ENCODE assay signal across 20 cellular contexts in genomic region chr17:63816669-63817068, GRCh38. TPM values are rescaled to one million over a fixed set of nuclear protein-coding genes. Genes with fewer than 3 reads are reported as not detected.
DNase-seq lines count a peak whose midpoint lies in the region; ATAC-seq, FAIRE-seq and TF ChIP-seq lines count a peak whose summit lies in the region.
"Had no signal": no experiment of that assay in that cellular context is flagged by ENCODE, and none has a peak within 500 bp of the region (broad histone marks: within the 10 kb centered on the region; RNA-seq: fewer than 3 reads in every experiment).

No MANE protein-coding gene starts in this region.

- H3K27me3 Mint-ChIP-seq in activated naive CD4-positive, alpha-beta T cell treated with anti-CD3 and anti-CD28 coated beads, Interleukin-2, amount 10 ng/mL, durations not matched to agents 7 days and 5 days = no peaks in the 10 kb centered on the region
- peaks cover 6% of the 10 kb centered on the region; the same call in 1 of the 2 replicates for H3K27me3 Mint-ChIP-seq in HFFc6 (ENCODE audit: insufficient read depth)

- no peaks in the 10 kb centered on the region for H3K9me3 Mint-ChIP-seq in activated naive CD4-positive, alpha-beta T cell treated with anti-CD3 and anti-CD28 coated beads, Interleukin-2, amount 10 ng/mL, durations not matched to agents 7 days and 5 days
- H3K9me3 Mint-ChIP-seq in activated naive CD4-positive, alpha-beta T cell treated with anti-CD3 and anti-CD28 coated beads, Interleukin-2, amount 50 U/mL, for 72 hours = no peaks in the 10 kb centered on the region
- H3K9me3 Mint-ChIP-seq in HFFc6 = no peaks in the 10 kb centered on the region

- H3K36me3 Mint-ChIP-seq in activated naive CD4-positive, alpha-beta T cell treated with anti-CD3 and anti-CD28 coated beads, Interleukin-2, amount 10 ng/mL, durations not matched to agents 7 days and 5 days = peaks cover 82% of the 10 kb centered on the region
- peaks cover 20 to 59% of the 10 kb centered on the region in 2 donors for H3K36me3 Mint-ChIP-seq in activated naive CD4-positive, alpha-beta T cell treated with anti-CD3 and anti-CD28 coated beads, Interleukin-2, amount 50 U/mL, for 72 hours
- H3K36me3 Mint-ChIP-seq in HFFc6 (ENCODE audit: low read depth) = peaks cover 70% of the 10 kb centered on the region

- H3K4me1 ChIP-seq in endothelial cell of umbilical vein (ENCODE audit: control insufficient read depth, extremely low read depth, insufficient read depth, low read length) = no peaks in the 10 kb centered on the region
- H3K4me1 ChIP-seq in osteoblast (ENCODE audit: insufficient read depth, low read length) = peaks cover 2% of the 10 kb centered on the region
- no peaks in the 10 kb centered on the region for H3K4me1 ChIP-seq in aorta (ENCODE audit: control insufficient read depth in 1 of 2, insufficient read depth in 2 of 2, low read length in 2 of 2)

- H3K27me3 ChIP-seq in endothelial cell of umbilical vein (ENCODE audit: control insufficient read depth in 2 of 2, insufficient read depth in 2 of 2, low read length in 2 of 2) = no peaks in the 10 kb centered on the region
- no peaks in the 10 kb centered on the region for H3K27me3 ChIP-seq in osteoblast (ENCODE audit: insufficient read depth, low read length)
- H3K27me3 ChIP-seq in aorta (ENCODE audit: control insufficient read depth in 1 of 2, insufficient read depth in 2 of 2, low read length in 1 of 2) = no peaks in the 10 kb centered on the region

- no peak for ATAC-seq in activated naive CD4-positive, alpha-beta T cell treated with anti-CD3 and anti-CD28 coated beads, Interleukin-2, amount 50 U/mL, for 72 hours
- ATAC-seq in aorta (ENCODE audit: low FRiP score) = no peak
- ATAC-seq: A549, Panc1, Right ventricle myocardium inferior, SK-N-SH treated with all-trans-retinoic acid at 6 μM for 48 hours had no signal

- WGBS in aorta, 2 donors = 78 to 79% methylated on average over 4 of the region's 4 CpGs

- peaks cover 10% of the 10 kb centered on the region for H3K4me1 Mint-ChIP-seq in activated naive CD4-positive, alpha-beta T cell treated with anti-CD3 and anti-CD28 coated beads, Interleukin-2, amount 10 ng/mL, durations not matched to agents 7 days and 5 days
- peaks cover 17% of the 10 kb centered on the region for H3K4me1 Mint-ChIP-seq in HFFc6 (ENCODE audit: low read depth)

- dilution Hi-C loops in endothelial cell of umbilical vein (cut with MboI; ENCODE audit: extremely low pct_ligation_motif_present, low sequenced_read_pairs) = no loop called here

- POLR2A ChIA-PET in endothelial cell of umbilical vein (lab: Charles Lee) = no interaction called here

- H4K20me1 ChIP-seq in endothelial cell of umbilical vein (replicated peaks; ENCODE audit: control insufficient read depth, extremely low read depth, insufficient read depth, low read length) (no peaks in the 10 kb centered on the region), osteoblast (ENCODE audit: insufficient read depth, low read length) (peaks cover 10% of the 10 kb centered on the region)

- H3K4me3 ChIP-seq in endothelial cell of umbilical vein (replicated peaks in 1 of 3; ENCODE audit: insufficient read depth in 1 of 3, low read depth in 1 of 3, low read length in 3 of 3) (no peak overlapping the region), osteoblast (ENCODE audit: insufficient read depth, low read length) (no peak overlapping the region), aorta (ENCODE audit: low read length in 2 of 2) (no peak overlapping the region)
- H3K4me3 ChIP-seq: A549 had no signal

- no peak for TF ChIP-seq POLR2A in endothelial cell of umbilical vein (IDR thresholded peaks at IDR 0.05; ENCODE audit: low read depth, low read length)

- DNase-seq in activated naive CD4-positive, alpha-beta T cell treated with anti-CD3 and anti-CD28 coated beads, Interleukin-2, amount 10 ng/mL, durations not matched to agents 7 days and 5 days = no peak
- no peak for DNase-seq in activated naive CD4-positive, alpha-beta T cell treated with anti-CD3 and anti-CD28 coated beads, Interleukin-2, amount 50 U/mL, for 72 hours (ENCODE audit: low spot score in 2 of 2)
- no peak for DNase-seq in HFFc6
- DNase-seq in endothelial cell of umbilical vein (ENCODE audit: low read depth, low spot score) = no peak
- no peak for DNase-seq in osteoblast (ENCODE audit: insufficient read length, low spot score, missing footprints)
- DNase-seq in aorta = no peak
- no peak for DNase-seq in dedifferentiated amniotic fluid mesenchymal stem cell (ENCODE audit: extremely low spot score)
- no peak for DNase-seq in AG20443 (ENCODE audit: low spot score)
- DNase-seq: COR-L47, H7, NCI-H1436, NCI-H2029, NCI-H510A had no signal

- H3K27ac ChIP-seq in endothelial cell of umbilical vein (ENCODE audit: insufficient read depth, low read depth, low read length) (no peak overlapping the region), osteoblast (ENCODE audit: low read depth, low read length) (peak overlapping the region; percentile 1), aorta (ENCODE audit: low read depth in 1 of 2, low read length in 2 of 2) (no peak overlapping the region)
- H3K27ac ChIP-seq: A549, HL-60 had no signal

- no peaks in the 10 kb centered on the region for H3K9me1 ChIP-seq in endothelial cell of umbilical vein (replicated peaks; ENCODE audit: control insufficient read depth, extremely low read depth, insufficient read depth, low read length)

- H3K4me2 ChIP-seq in endothelial cell of umbilical vein (ENCODE audit: insufficient read depth, low read length) = no peak overlapping the region
- H3K4me2 ChIP-seq in osteoblast (ENCODE audit: insufficient read depth, low read length) = no peak overlapping the region
- H3K4me2 ChIP-seq: A549 had no signal

- peak; percentile 18 for FAIRE-seq in endothelial cell of umbilical vein (lab: Jason Lieb, UNC)
- FAIRE-seq: A549, GM19239, HTR-8/SVneo had no signal

- H3K9ac ChIP-seq in endothelial cell of umbilical vein (replicated peaks; ENCODE audit: extremely low read depth, insufficient read depth, low read length) = no peak overlapping the region

- H3K9me3 ChIP-seq in endothelial cell of umbilical vein (replicated peaks; ENCODE audit: control insufficient read depth, insufficient read depth, low read length) (no peaks in the 10 kb centered on the region), osteoblast (ENCODE audit: low read depth, low read length) (no peaks in the 10 kb centered on the region), aorta (ENCODE audit: control insufficient read depth, low read length) (no peaks in the 10 kb centered on the region)
- H3K9me3 ChIP-seq: A549 had no signal

- H2AFZ ChIP-seq in endothelial cell of umbilical vein (ENCODE audit: low read depth, low read length) (no peak overlapping the region), osteoblast (ENCODE audit: low read length) (no peak overlapping the region)

- H3K79me2 ChIP-seq in endothelial cell of umbilical vein (ENCODE audit: control insufficient read depth, insufficient read depth, low read length) (peaks cover 7% of the 10 kb centered on the region), osteoblast (ENCODE audit: insufficient read depth, low read length) (peaks cover 17% of the 10 kb centered on the region)

- no TSS peak for BruUV-seq in endothelial cell of umbilical vein (replicated peaks; lab: Mats Ljungman, UMichigan)

- intact Hi-C loops in endothelial cell of umbilical vein (cut with micrococcal nuclease) (no loop called here), aorta (cut with DNase I) (no loop called here)

- peak overlapping the region; percentile 45 for H3K27ac Mint-ChIP-seq in activated naive CD4-positive, alpha-beta T cell treated with anti-CD3 and anti-CD28 coated beads, Interleukin-2, amount 10 ng/mL, durations not matched to agents 7 days and 5 days
- H3K27ac Mint-ChIP-seq in activated naive CD4-positive, alpha-beta T cell treated with anti-CD3 and anti-CD28 coated beads, Interleukin-2, amount 50 U/mL, for 72 hours = no peak overlapping the region
- peak overlapping the region; percentile 43; the same call in 1 of the 2 replicates for H3K27ac Mint-ChIP-seq in HFFc6

- TF ChIP-seq CTCF in HFFc6 (IDR thresholded peaks at IDR 0.05) (no peak), endothelial cell of umbilical vein (IDR thresholded peaks at IDR 0.05; ENCODE audit: extremely low read depth in 1 of 2, insufficient read depth in 1 of 2, low read depth in 1 of 2, low read length in 2 of 2) (no peak), osteoblast (IDR thresholded peaks at IDR 0.05; ENCODE audit: extremely low read depth, low read depth, low read length) (no peak)

- no peak overlapping the region for H3K4me3 Mint-ChIP-seq in activated naive CD4-positive, alpha-beta T cell treated with anti-CD3 and anti-CD28 coated beads, Interleukin-2, amount 10 ng/mL, durations not matched to agents 7 days and 5 days
- H3K4me3 Mint-ChIP-seq in HFFc6 = no peak overlapping the region

- CTCF ChIA-PET in activated naive CD4-positive, alpha-beta T cell treated with anti-CD3 and anti-CD28 coated beads, Interleukin-2, amount 10 ng/mL, durations not matched to agents 7 days and 5 days (lab: Charles Lee) = interaction anchor here (1.0 to 1.3 kb wide), 2 partner anchors 11 to 120 kb away, joined by 3 to 5 read pairs; partner anchors contain the start of gene FTSJ3
- CTCF ChIA-PET in endothelial cell of umbilical vein (lab: Charles Lee) = interaction anchor here (1.3 kb wide), 2 partner anchors 27 to 40 kb away, joined by 3 to 5 read pairs; no protein-coding TSS in a partner anchor

- H3K36me3 ChIP-seq in endothelial cell of umbilical vein (ENCODE audit: control insufficient read depth in 2 of 2, extremely low read depth in 1 of 2, insufficient read depth in 2 of 2, low read length in 2 of 2) (peaks cover 61 to 69% of the 10 kb centered on the region in 2 experiments), osteoblast (ENCODE audit: insufficient read depth, low read length) (peaks cover 95% of the 10 kb centered on the region), aorta (ENCODE audit: control insufficient read depth in 1 of 2, insufficient read depth in 2 of 2, low read length in 1 of 2) (peaks cover 13 to 31% of the 10 kb centered on the region in 2 donors)

RNA-seq across cellular contexts. Expression of gene PSMC5, which starts 10.6 kb away (rescaled TPM):
- total RNA-seq in activated naive CD4-positive, alpha-beta T cell treated with anti-CD3 and anti-CD28 coated beads, Interleukin-2, amount 50 U/mL, for 72 hours = 100 to 1,000 TPM; 129 to 137 TPM
- 100 to 1,000 TPM; 156 to 206 (median 179) TPM for total RNA-seq in HFFc6 (2021; fragmentation: NEBNext Ultra II Directional; extraction: Animal tissue kit (Norgen Biotek cat#: 25700))
- total RNA-seq in endothelial cell of umbilical vein = 179 TPM in 2 replicates
- 170 and 236 TPM in 2 replicates for polyA plus RNA-seq in endothelial cell of umbilical vein
- 258 and 310 TPM in 2 replicates for polyA plus RNA-seq in endothelial cell of umbilical vein (2011; cell fraction: cytosol; rRNA removed)
- polyA plus RNA-seq in endothelial cell of umbilical vein (2011; cell fraction: nucleus; rRNA removed) = 206 and 284 TPM in 2 replicates
- polyA plus RNA-seq in endothelial cell of umbilical vein (2012) = 213 and 261 TPM in 2 replicates
- polyA minus RNA-seq in endothelial cell of umbilical vein = 240 and 255 TPM in 2 replicates
- 139 TPM for polyA minus RNA-seq in endothelial cell of umbilical vein (2011; cell fraction: cytosol; rRNA and poly(A)+ RNA removed)
- 57.3 and 70.1 TPM in 2 replicates for polyA minus RNA-seq in endothelial cell of umbilical vein (2011; cell fraction: nucleus; rRNA and poly(A)+ RNA removed)
- total RNA-seq in osteoblast = 34.0 and 36.5 TPM in 2 replicates
- 10 to 100 TPM; 81.1 to 92.9 TPM for total RNA-seq in aorta
- 100 to 1,000 TPM; 144 to 208 TPM for polyA plus RNA-seq in aorta

RNA-seq across cellular contexts. Expression of gene FTSJ3, which starts 10.8 kb away (rescaled TPM):
- 10 to 100 TPM; 47.0 to 55.8 TPM for total RNA-seq in activated naive CD4-positive, alpha-beta T cell treated with anti-CD3 and anti-CD28 coated beads, Interleukin-2, amount 50 U/mL, for 72 hours
- total RNA-seq in HFFc6 (2021; fragmentation: NEBNext Ultra II Directional; extraction: Animal tissue kit (Norgen Biotek cat#: 25700)) = 10 to 100 TPM; 43.2 to 55.1 (median 47.5) TPM
- total RNA-seq in endothelial cell of umbilical vein (50.2 and 60.2 TPM in 2 replicates), osteoblast (43.0 and 45.2 TPM in 2 replicates), aorta (10 to 100 TPM; 29.4 to 38.1 TPM)
- polyA plus RNA-seq in endothelial cell of umbilical vein (27.3 and 42.1 TPM in 2 replicates), aorta (10 to 100 TPM; 10.0 to 30.0 TPM)
- 43.5 and 45.2 TPM in 2 replicates for polyA plus RNA-seq in endothelial cell of umbilical vein (2011; cell fraction: cytosol; rRNA removed)
- 84.6 and 94.4 TPM in 2 replicates for polyA plus RNA-seq in endothelial cell of umbilical vein (2011; cell fraction: nucleus; rRNA removed)
- polyA plus RNA-seq in endothelial cell of umbilical vein (2012) = 48.1 and 63.3 TPM in 2 replicates
- polyA minus RNA-seq in endothelial cell of umbilical vein = 53.2 and 70.8 TPM in 2 replicates
- 41.7 TPM for polyA minus RNA-seq in endothelial cell of umbilical vein (2011; cell fraction: cytosol; rRNA and poly(A)+ RNA removed)
- 31.7 and 36.8 TPM in 2 replicates for polyA minus RNA-seq in endothelial cell of umbilical vein (2011; cell fraction: nucleus; rRNA and poly(A)+ RNA removed)

RNA-seq across cellular contexts. Expression of gene SMARCD2, which starts 25.8 kb away (rescaled TPM):
- total RNA-seq in activated naive CD4-positive, alpha-beta T cell treated with anti-CD3 and anti-CD28 coated beads, Interleukin-2, amount 50 U/mL, for 72 hours = 100 to 1,000 TPM in 1 of 2 donors, 10 to 100 TPM in 1; 90.3 to 113 TPM
- 10 to 100 TPM; 45.9 to 53.5 (median 48.7) TPM for total RNA-seq in HFFc6 (2021; fragmentation: NEBNext Ultra II Directional; extraction: Animal tissue kit (Norgen Biotek cat#: 25700))
- total RNA-seq in endothelial cell of umbilical vein (50.3 and 51.2 TPM in 2 replicates), osteoblast (53.9 and 54.8 TPM in 2 replicates), aorta (10 to 100 TPM; 43.0 to 69.7 TPM)
- polyA plus RNA-seq in endothelial cell of umbilical vein (55.7 and 62.8 TPM in 2 replicates), aorta (10 to 100 TPM; 37.9 to 61.5 TPM)
- polyA plus RNA-seq in endothelial cell of umbilical vein (2011; cell fraction: cytosol; rRNA removed) = 56.1 and 58.7 TPM in 2 replicates
- polyA plus RNA-seq in endothelial cell of umbilical vein (2011; cell fraction: nucleus; rRNA removed) = 70.9 and 82.3 TPM in 2 replicates
- 53.4 and 69.3 TPM in 2 replicates for polyA plus RNA-seq in endothelial cell of umbilical vein (2012)
- 59.7 and 61.2 TPM in 2 replicates for polyA minus RNA-seq in endothelial cell of umbilical vein
- 15.7 TPM for polyA minus RNA-seq in endothelial cell of umbilical vein (2011; cell fraction: cytosol; rRNA and poly(A)+ RNA removed)
- polyA minus RNA-seq in endothelial cell of umbilical vein (2011; cell fraction: nucleus; rRNA and poly(A)+ RNA removed) = 25.6 and 32.2 TPM in 2 replicates

RNA-seq across cellular contexts. Expression of gene DDX42, which starts 42.7 kb away (rescaled TPM):
- 100 to 1,000 TPM; 126 to 130 TPM for total RNA-seq in activated naive CD4-positive, alpha-beta T cell treated with anti-CD3 and anti-CD28 coated beads, Interleukin-2, amount 50 U/mL, for 72 hours
- 10 to 100 TPM; 76.2 to 88.4 (median 80.2) TPM for total RNA-seq in HFFc6 (2021; fragmentation: NEBNext Ultra II Directional; extraction: Animal tissue kit (Norgen Biotek cat#: 25700))
- total RNA-seq in endothelial cell of umbilical vein (111 and 124 TPM in 2 replicates), osteoblast (69.0 and 77.4 TPM in 2 replicates), aorta (100 to 1,000 TPM; 120 to 136 TPM)
- polyA plus RNA-seq in endothelial cell of umbilical vein (36.8 and 48.1 TPM in 2 replicates), aorta (10 to 100 TPM; 63.7 to 89.3 TPM)
- 54.4 and 58.2 TPM in 2 replicates for polyA plus RNA-seq in endothelial cell of umbilical vein (2011; cell fraction: cytosol; rRNA removed)
- 310 and 404 TPM in 2 replicates for polyA plus RNA-seq in endothelial cell of umbilical vein (2011; cell fraction: nucleus; rRNA removed)
- polyA plus RNA-seq in endothelial cell of umbilical vein (2012) = 85.7 and 102 TPM in 2 replicates
- polyA minus RNA-seq in endothelial cell of umbilical vein = 69.2 and 71.4 TPM in 2 replicates
- 23.7 TPM for polyA minus RNA-seq in endothelial cell of umbilical vein (2011; cell fraction: cytosol; rRNA and poly(A)+ RNA removed)
- 91.2 and 163 TPM in 2 replicates for polyA minus RNA-seq in endothelial cell of umbilical vein (2011; cell fraction: nucleus; rRNA and poly(A)+ RNA removed)

RNA-seq across cellular contexts. Expression of gene CCDC47, which starts 43.3 kb away (rescaled TPM):
- total RNA-seq in activated naive CD4-positive, alpha-beta T cell treated with anti-CD3 and anti-CD28 coated beads, Interleukin-2, amount 50 U/mL, for 72 hours = 10 to 100 TPM; 53.8 to 75.7 TPM
- total RNA-seq in HFFc6 (2021; fragmentation: NEBNext Ultra II Directional; extraction: Animal tissue kit (Norgen Biotek cat#: 25700)) = 10 to 100 TPM; 70.5 to 83.2 (median 74.8) TPM
- total RNA-seq in endothelial cell of umbilical vein (73.9 and 76.5 TPM in 2 replicates), osteoblast (69.0 and 77.1 TPM in 2 replicates), aorta (10 to 100 TPM; 62.7 to 65.8 TPM)
- polyA plus RNA-seq in endothelial cell of umbilical vein (13.7 and 21.7 TPM in 2 replicates), aorta (10 to 100 TPM; 27.9 to 35.2 TPM)
- 34.2 and 37.7 TPM in 2 replicates for polyA plus RNA-seq in endothelial cell of umbilical vein (2011; cell fraction: cytosol; rRNA removed)
- polyA plus RNA-seq in endothelial cell of umbilical vein (2011; cell fraction: nucleus; rRNA removed) = 24.9 and 32.2 TPM in 2 replicates
- 61.6 and 73.2 TPM in 2 replicates for polyA plus RNA-seq in endothelial cell of umbilical vein (2012)
- 49.4 and 55.3 TPM in 2 replicates for polyA minus RNA-seq in endothelial cell of umbilical vein
- polyA minus RNA-seq in endothelial cell of umbilical vein (2011; cell fraction: cytosol; rRNA and poly(A)+ RNA removed) = 34.9 TPM
- polyA minus RNA-seq in endothelial cell of umbilical vein (2011; cell fraction: nucleus; rRNA and poly(A)+ RNA removed) = 21.0 and 23.9 TPM in 2 replicates

Comparison
In these comparisons a context has a peak if more than half of its experiments do, and no peak if none do; other contexts are left out.
1. H3K27ac Mint-ChIP-seq: peak in activated naive CD4-positive, alpha-beta T cell treated with anti-CD3 and anti-CD28 coated beads, Interleukin-2, amount 10 ng/mL, durations not matched to agents 7 days and 5 days (single experiment) and HFFc6 (single experiment); none in activated naive CD4-positive, alpha-beta T cell treated with anti-CD3 and anti-CD28 coated beads, Interleukin-2, amount 50 U/mL, for 72 hours (0 of 2).